In genomic region chr14:76349993-76350392, GRCh38 we compare ENCODE assay signal across 28 cellular contexts. TPM values are rescaled to one million over a fixed set of nuclear protein-coding genes. Genes with fewer than 3 reads are reported as not detected.
DNase-seq lines count a peak whose midpoint lies in the region; ATAC-seq and FAIRE-seq lines count a peak whose summit lies in the region.
"Had no signal": no experiment of that assay in that cellular context is flagged by ENCODE, and none has a peak within 500 bp of the region (broad histone marks: within the 10 kb centered on the region; RNA-seq: fewer than 3 reads in every experiment).

No MANE protein-coding gene starts in this region.

- ATAC-seq in left ventricle myocardium superior = no peak
- ATAC-seq in HG03175 (IDR thresholded peaks at IDR 0.05; ENCODE audit: unreplicated experiment) = no peak
- no peak for ATAC-seq in GM18511 (IDR thresholded peaks at IDR 0.05; ENCODE audit: unreplicated experiment)
- ATAC-seq: GM12878 had no signal

- peak; percentile 42 for FAIRE-seq in HTR-8/SVneo (lab: Jason Lieb, UNC)
- FAIRE-seq: A204.1, GM12878, GM12892, GM18507, GM19239 had no signal

- DNase-seq in cardiac septum (ENCODE audit: low spot score) (peak; percentile 46), left ventricle myocardium superior (no peak), HTR-8/SVneo (ENCODE audit: insufficient read length, low spot score) (no peak), posterior vena cava (ENCODE audit: low spot score) (peak; percentile 19)
- DNase-seq: 8988T; ACHN; BE2C; C1 segment of cervical spinal cord; CD4-positive, alpha-beta memory T cell; CD4-positive, CD25-positive, alpha-beta regulatory T cell; CD8-positive, alpha-beta memory T cell; COR-L47; DMS 273 treated with DMSO at 0.1 percent for 48 hours; DMS153; DMS53; DMS79; DND-41; EL; GDM1 had no signal

- intact Hi-C loops in cardiac septum (cut with DNase I) (loop anchor here (2.0 to 5.0 kb wide), 3 partner anchors 39 to 643 kb away; no protein-coding TSS in a partner anchor), left ventricle myocardium superior (cut with micrococcal nuclease) (loop anchor here (5.0 kb wide), 1 partner anchor 298 kb away; no protein-coding TSS in a partner anchor), posterior vena cava (cut with DNase I) (loop anchor here in 1 of 2 donors (5.0 kb wide), 1 partner anchor 298 kb away; no protein-coding TSS in a partner anchor)

RNA-seq across cellular contexts. Expression of gene ESRRB, which starts 25.9 kb away (rescaled TPM):
- total RNA-seq in cardiac septum (8.7 TPM), left ventricle myocardium superior (4.6 TPM), posterior vena cava (under 1 TPM; 0.60 to 0.95 TPM)
- total RNA-seq: CD4-positive, CD25-positive, alpha-beta regulatory T cell; CD8-positive, alpha-beta memory T cell; Daoy; G401 had no signal

Comparison
In these comparisons a context has a peak if more than half of its experiments do, and no peak if none do; other contexts are left out.
1. DNase-seq: peak in cardiac septum (single experiment) and posterior vena cava (single experiment); none in left ventricle myocardium superior (single experiment) and HTR-8/SVneo (single experiment).